2 cellular contexts compared by ENCODE assay signal in genomic region chr20:313948-314347, GRCh38.
TF ChIP-seq lines count a peak whose summit lies in the region.

No MANE protein-coding gene starts in this region.

TF ChIP-seq in SK-N-SH, 30 proteins besides CTCF, POLR2A, EP300 and RAD21:
- TF ChIP-seq FOSL2 (IDR thresholded peaks at IDR 0.05; ENCODE audit: borderline replicate concordance, low read depth): peak; percentile 27; the same call in 1 of the 2 replicates
- TF ChIP-seq RCOR1 (IDR thresholded peaks at IDR 0.05; ENCODE audit: low read length): no peak
- TF ChIP-seq SIN3A (IDR thresholded peaks at IDR 0.05; ENCODE audit: borderline replicate concordance, low read depth, low read length): no peak
- TF ChIP-seq, protein P1, sequence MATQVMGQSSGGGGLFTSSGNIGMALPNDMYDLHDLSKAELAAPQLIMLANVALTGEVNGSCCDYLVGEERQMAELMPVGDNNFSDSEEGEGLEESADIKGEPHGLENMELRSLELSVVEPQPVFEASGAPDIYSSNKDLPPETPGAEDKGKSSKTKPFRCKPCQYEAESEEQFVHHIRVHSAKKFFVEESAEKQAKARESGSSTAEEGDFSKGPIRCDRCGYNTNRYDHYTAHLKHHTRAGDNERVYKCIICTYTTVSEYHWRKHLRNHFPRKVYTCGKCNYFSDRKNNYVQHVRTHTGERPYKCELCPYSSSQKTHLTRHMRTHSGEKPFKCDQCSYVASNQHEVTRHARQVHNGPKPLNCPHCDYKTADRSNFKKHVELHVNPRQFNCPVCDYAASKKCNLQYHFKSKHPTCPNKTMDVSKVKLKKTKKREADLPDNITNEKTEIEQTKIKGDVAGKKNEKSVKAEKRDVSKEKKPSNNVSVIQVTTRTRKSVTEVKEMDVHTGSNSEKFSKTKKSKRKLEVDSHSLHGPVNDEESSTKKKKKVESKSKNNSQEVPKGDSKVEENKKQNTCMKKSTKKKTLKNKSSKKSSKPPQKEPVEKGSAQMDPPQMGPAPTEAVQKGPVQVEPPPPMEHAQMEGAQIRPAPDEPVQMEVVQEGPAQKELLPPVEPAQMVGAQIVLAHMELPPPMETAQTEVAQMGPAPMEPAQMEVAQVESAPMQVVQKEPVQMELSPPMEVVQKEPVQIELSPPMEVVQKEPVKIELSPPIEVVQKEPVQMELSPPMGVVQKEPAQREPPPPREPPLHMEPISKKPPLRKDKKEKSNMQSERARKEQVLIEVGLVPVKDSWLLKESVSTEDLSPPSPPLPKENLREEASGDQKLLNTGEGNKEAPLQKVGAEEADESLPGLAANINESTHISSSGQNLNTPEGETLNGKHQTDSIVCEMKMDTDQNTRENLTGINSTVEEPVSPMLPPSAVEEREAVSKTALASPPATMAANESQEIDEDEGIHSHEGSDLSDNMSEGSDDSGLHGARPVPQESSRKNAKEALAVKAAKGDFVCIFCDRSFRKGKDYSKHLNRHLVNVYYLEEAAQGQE (IDR thresholded peaks at IDR 0.05; ENCODE audit: low read depth, low read length): no peak
TF ChIP-seq in SK-N-SH: peak in this region for 1.

TF ChIP-seq in SK-N-SH treated with all-trans-retinoic acid at 6 μM for 48 hours, 23 proteins besides CTCF, POLR2A, EP300 and RAD21:
- TF ChIP-seq CREB5 (CRISPR knock-in tag; IDR thresholded peaks at IDR 0.05; ENCODE audit: low read depth): no peak
- no peak for TF ChIP-seq ZNF565 (CRISPR knock-in tag; conservative IDR thresholded peaks at IDR 0.05; ENCODE audit: low read depth)
- TF ChIP-seq CSRNP3 (CRISPR knock-in tag; IDR thresholded peaks at IDR 0.05): no peak
- no peak for TF ChIP-seq ZFP3 (CRISPR knock-in tag; IDR thresholded peaks at IDR 0.05)
- no peak for TF ChIP-seq ZNF70 (CRISPR knock-in tag; IDR thresholded peaks at IDR 0.05)
- TF ChIP-seq ZNF8 (CRISPR knock-in tag; IDR thresholded peaks at IDR 0.05): no peak
- no peak for TF ChIP-seq ZFP30 (CRISPR knock-in tag; IDR thresholded peaks at IDR 0.05)
